In the genomic region with DNA sequence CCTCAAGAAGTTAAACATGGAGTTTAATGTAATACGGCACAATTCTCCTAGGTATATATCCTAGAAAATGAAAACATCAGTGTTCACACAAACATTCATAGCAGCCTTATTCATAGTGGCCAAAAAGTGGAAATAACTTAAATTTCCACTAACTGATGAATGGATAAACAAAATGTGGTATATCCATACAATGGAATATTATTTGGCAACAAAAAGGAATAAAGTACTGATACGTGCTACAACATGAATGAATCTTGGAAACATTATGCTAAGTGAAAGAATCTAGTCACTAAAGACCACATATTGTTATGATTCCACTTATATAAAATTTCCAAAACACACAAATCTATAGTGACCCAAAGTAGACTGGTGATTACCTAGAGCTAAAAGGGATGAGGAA, we compare ENCODE assay signal across 37 cellular contexts. TPM values are rescaled to one million over a fixed set of nuclear protein-coding genes. Genes with fewer than 3 reads are reported as not detected.
"Had no signal": no experiment of that assay in that cellular context is flagged by ENCODE, and none has a peak within 500 bp of the region (broad histone marks: within the 10 kb centered on the region; RNA-seq: fewer than 3 reads in every experiment).

No MANE protein-coding gene starts in this region.

- FAIRE-seq: astrocyte, bronchial epithelial cell had no signal

- H3K27ac ChIP-seq: adrenal gland, ascending aorta, body of pancreas, brain microvascular endothelial cell, breast epithelium, cardiac muscle cell had no signal

- H3K4me3 ChIP-seq: adrenal gland, ascending aorta, body of pancreas, breast epithelium, cardiac muscle cell had no signal

- H3K9me3 ChIP-seq: adrenal gland, ascending aorta, body of pancreas had no signal

- ATAC-seq: activated naive CD4-positive, alpha-beta T cell treated with anti-CD3 and anti-CD28 coated beads, Interleukin-2, amount 50 U/mL, for 72 hours; activated naive CD8-positive, alpha-beta T cell treated with anti-CD3 and anti-CD28 coated beads, Interleukin-2, amount 50 U/mL, for 24 hours; activated T-cell treated with anti-CD3 and anti-CD28 coated beads, Interleukin-2, amount 50 U/mL, for 4 hours; activated T-cell treated with anti-CD3 and anti-CD28 coated beads, Interleukin-2, amount 50 U/mL, for 72 hours; activated T-helper 17 cell treated with anti-CD3 and anti-CD28 coated beads, Interleukin-2, amount 50 U/mL, for 72 hours; body of pancreas had no signal

- DNase-seq: activated effector memory CD4-positive, alpha-beta T cell treated with anti-CD3 and anti-CD28 coated beads, Interleukin-2, amount 50 U/mL, for 16 hours; activated effector memory CD4-positive, alpha-beta T cell treated with Interleukin-2 at 50 U/mL for 16 hours; activated gamma-delta T cell; activated gamma-delta T cell treated with Interleukin-2 at 50 U/mL for 16 hours; activated naive CD4-positive, alpha-beta T cell; activated naive CD4-positive, alpha-beta T cell treated with anti-CD3 and anti-CD28 coated beads for 36 hours; activated naive CD4-positive, alpha-beta T cell treated with anti-CD3 and anti-CD28 coated beads, Interleukin-2, amount 10 ng/mL, durations not matched to agents 7 days and 5 days; activated naive CD4-positive, alpha-beta T cell treated with anti-CD3 and anti-CD28 coated beads, Interleukin-2, amount 50 U/mL, for 16 hours; activated naive CD4-positive, alpha-beta T cell treated with Interleukin-2 at 50 U/mL for 16 hours; activated naive CD8-positive, alpha-beta T cell treated with anti-CD3 and anti-CD28 coated beads for 36 hours; activated naive CD8-positive, alpha-beta T cell treated with anti-CD3 and anti-CD28 coated beads, Interleukin-2, amount 10 ng/mL, durations not matched to agents 7 days and 5 days; activated naive CD8-positive, alpha-beta T cell treated with anti-CD3 and anti-CD28 coated beads, Interleukin-2, amount 50 U/mL, for 24 hours; activated T-cell treated with anti-CD3 and anti-CD28 coated beads, Interleukin-2, amount 50 U/mL, for 24 hours; activated T-cell treated with anti-CD3 and anti-CD28 coated beads, Interleukin-2, amount 50 U/mL, for 4 hours; activated T-cell treated with anti-CD3 and anti-CD28 coated beads, Interleukin-2, amount 50 U/mL, for 48 hours; activated T-cell treated with anti-CD3 and anti-CD28 coated beads, Interleukin-2, amount 50 U/mL, for 72 hours; adrenal gland; amniotic stem cell; amygdala; anterior cingulate cortex; aorta; body of pancreas; brain microvascular endothelial cell; caudate nucleus; central memory CD4-positive, alpha-beta T cell; cerebellar nuclear complex had no signal

- H3K27me3 ChIP-seq: adrenal gland, ascending aorta, body of pancreas, brain microvascular endothelial cell, breast epithelium, cardiac muscle cell had no signal

- H3K4me1 ChIP-seq: adrenal gland, ascending aorta, body of pancreas, breast epithelium had no signal

RNA-seq across cellular contexts. Expression of a gene that starts 31.1 kb away (rescaled TPM):
- total RNA-seq: astrocyte, bronchial epithelial cell, cardiac muscle cell, cerebellum, chondrocyte had no signal
- polyA plus RNA-seq: cardiac muscle cell had no signal

RNA-seq across cellular contexts. Expression of a gene that starts 47.1 kb away (rescaled TPM):
- total RNA-seq: ascending aorta, body of pancreas, bronchial epithelial cell, cardiac muscle cell, chondrocyte had no signal
- polyA plus RNA-seq: cardiac muscle cell had no signal

RNA-seq across cellular contexts. Expression of a gene that starts 59.7 kb away (rescaled TPM):
- total RNA-seq: activated naive CD4-positive, alpha-beta T cell treated with anti-CD3 and anti-CD28 coated beads for 36 hours; activated naive CD8-positive, alpha-beta T cell treated with anti-CD3 and anti-CD28 coated beads, Interleukin-2, amount 10 ng/mL, durations not matched to agents 7 days and 5 days; activated T-helper 1 cell treated with anti-CD3 and anti-CD28 coated beads, Interleukin-12 subunit alpha, Interleukin-12 subunit beta, Interleukin-2, Interleukin-4 antibody, amounts not matched to agents 30 ng/mL and 10 ng/mL and 1 ng/mL, durations not matched to agents 14 hours and 24 hours and 36 hours; activated T-helper 17 cell treated with anti-CD3 and anti-CD28 coated beads, Interleukin-2, amount 50 U/mL, for 72 hours; activated T-helper 2 cell treated with anti-CD3 and anti-CD28 coated beads, Interferon-gamma antibody, Interleukin-2, Interleukin-4, amounts not matched to agents 10 μg/mL and 5 μg/mL and 100 μg/mL, durations not matched to agents 14 hours and 24 hours and 36 hours; ascending aorta; breast epithelium; bronchial epithelial cell; cardiac muscle cell; cerebellum; chondrocyte had no signal
- polyA plus RNA-seq: cardiac muscle cell had no signal
